Comparison of ENCODE assay signal across 8 cellular contexts in genomic region chr14:93619176-93619793, GRCh38.
A peak's percentile ranks its signal among the peaks of the same experiment; 100 is the strongest.
DNase-seq lines count a peak whose midpoint lies in the region; ATAC-seq and TF ChIP-seq lines count a peak whose summit lies in the region.

No MANE protein-coding gene starts in this region.

- peak overlapping the region; percentile 35 for H3K4me2 ChIP-seq in OCI-LY3 (ENCODE audit: low read length)

- H3K4me3 ChIP-seq in OCI-LY3 (ENCODE audit: low read length): no peak overlapping the region
- peak overlapping the region in 1 of 59 donors; percentile 9 for H3K4me3 ChIP-seq in dorsolateral prefrontal cortex

- ATAC-seq in HG03354 (IDR thresholded peaks at IDR 0.05; ENCODE audit: poor library complexity, severe bottlenecking, unreplicated experiment) (peak; percentile 44), HG03439 (IDR thresholded peaks at IDR 0.05; ENCODE audit: unreplicated experiment) (no peak)

- peak overlapping the region; percentile 93 for H2AFZ ChIP-seq in OCI-LY3 (ENCODE audit: low read depth, low read length)

- H3K27me3 ChIP-seq in OCI-LY3 (ENCODE audit: low read depth, low read length) (peaks cover 33% of the 10 kb centered on the region), dorsolateral prefrontal cortex (no peaks in the 10 kb centered on the region)

- no peaks in the 10 kb centered on the region for H3K36me3 ChIP-seq in OCI-LY3 (replicated peaks; ENCODE audit: low read depth, low read length)

- no peaks in the 10 kb centered on the region for H3K79me2 ChIP-seq in OCI-LY3 (ENCODE audit: low read length)

- H3K27ac ChIP-seq in OCI-LY3 (ENCODE audit: low read length) (no peak overlapping the region), dorsolateral prefrontal cortex (peak overlapping the region in 5 of 59 donors; percentile 0 to 34 (median 15))

- peak; percentile 19 for DNase-seq in DMS153 treated with DMSO at 0.1 percent for 48 hours (lab: John Stamatoyannopoulos, UW; ENCODE audit: unreplicated experiment)
- DNase-seq in DMS153 (lab: John Stamatoyannopoulos, UW): no peak
- peak in 6 of 10 donors; percentile 38 to 65 (median 52) for DNase-seq in dorsolateral prefrontal cortex
- DNase-seq in myocyte (ENCODE audit: low read depth): peak; percentile 53
- DNase-seq in activated gamma-delta T cell (lab: John Stamatoyannopoulos, UW): no peak

- no peak overlapping the region for H3K9ac ChIP-seq in OCI-LY3 (ENCODE audit: low read length)

- TF ChIP-seq CTCF in OCI-LY3 (IDR thresholded peaks at IDR 0.05; ENCODE audit: low read depth, low read length) (peak; percentile 91), dorsolateral prefrontal cortex (IDR thresholded peaks at IDR 0.05 in 54 of 56, conservative IDR thresholded peaks at IDR 0.05 in 2 of 56; ENCODE audit: low read depth in 1 of 56, partially characterized antibody in 56 of 56) (peak; percentile 35 to 79 (median 64))

- peaks cover 5% of the 10 kb centered on the region for H3K4me1 ChIP-seq in OCI-LY3 (ENCODE audit: low read length)

- H3K9me3 ChIP-seq in OCI-LY3 (ENCODE audit: insufficient read depth, low read length): no peaks in the 10 kb centered on the region

- intact Hi-C loops in dorsolateral prefrontal cortex (cut with DNase I): loop anchor here in 1 of 2 donors (10.0 kb wide), 1 partner anchor 414 kb away; the partner anchor contains the start of genes GON7 and UBR7

- H4K20me1 ChIP-seq in OCI-LY3 (ENCODE audit: insufficient read depth, low read length): no peaks in the 10 kb centered on the region

Comparison
In these comparisons a context has a peak if more than half of its experiments do, and no peak if none do; other contexts are left out.
1. DNase-seq: peak in DMS153 treated with DMSO at 0.1 percent for 48 hours (single experiment), dorsolateral prefrontal cortex (6 of 10) and myocyte (single experiment); none in DMS153 (single experiment) and activated gamma-delta T cell (single experiment).